In genomic region chr9:91361294-91362201, GRCh38 we compare ENCODE assay signal across 8 cellular contexts. TPM values are rescaled to one million over a fixed set of nuclear protein-coding genes. Genes with fewer than 3 reads are reported as not detected.
DNase-seq lines count a peak whose midpoint lies in the region; ATAC-seq and TF ChIP-seq lines count a peak whose summit lies in the region.

Gene AUH, minus strand, starts transcription at chr9:91361918. Its CDS starts 29 bp downstream, at chr9:91361889.

- CTCF ChIA-PET in OCI-LY7 (lab: Charles Lee; ENCODE audit: unreplicated experiment): interaction anchor here (0.5 kb wide), 1 partner anchor 13 kb away, joined by 3 read pairs; no protein-coding TSS in a partner anchor

- POLR2A ChIA-PET in OCI-LY7 (lab: Charles Lee): interaction anchor here (0.8 to 1.4 kb wide), 8 partner anchors 9 to 327 kb away, joined by 3 to 4 read pairs (median 3); no protein-coding TSS in a partner anchor

- DNase-seq in COLO668 (lab: John Stamatoyannopoulos, UW; ENCODE audit: unreplicated experiment) (peak; percentile 92), OCI-LY7 (ENCODE audit: low spot score) (peak; percentile 89), activated T-cell treated with anti-CD3 and anti-CD28 coated beads for 4 hours (peak; percentile 76), epithelial cell of prostate (ENCODE audit: low read depth, low spot score) (no peak), mucosa of gallbladder (ENCODE audit: low spot score) (peak; percentile 85)
- DNase-seq in stimulated activated CD8-positive, alpha-beta memory T cell treated with anti-CD3 and anti-CD28 coated beads, Interleukin-4, amount 100 ng/mL, for 24 hours (ENCODE audit: low read depth): peak; percentile 80

- TF ChIP-seq CTCF in OCI-LY7 (conservative IDR thresholded peaks at IDR 0.05; ENCODE audit: low read length): no peak

- intact Hi-C loops in OCI-LY7 (cut with micrococcal nuclease; ENCODE audit: unreplicated experiment): loop anchor here (2.0 to 10.0 kb wide), 4 partner anchors 61 to 257 kb away; partner anchors contain the start of gene NFIL3

- peak within 1 kb of the TSS; percentile 80 for H3K4me3 ChIP-seq in OCI-LY7 (ENCODE audit: low read depth, low read length, poor library complexity, severe bottlenecking)

- no peaks in the 10 kb centered on the region; the same call in 1 of the 2 replicates for H4K20me1 ChIP-seq in OCI-LY7 (ENCODE audit: insufficient read depth, low read length)

- peak within 1 kb of the TSS; percentile 95 for H3K4me2 ChIP-seq in OCI-LY7 (ENCODE audit: low read length)

- H3K27ac ChIP-seq in OCI-LY7 (ENCODE audit: low read depth, low read length, poor library complexity, severe bottlenecking) (peak within 1 kb of the TSS; percentile 22), epithelial cell of prostate (peak within 1 kb of the TSS; percentile 45)

- H3K79me2 ChIP-seq in OCI-LY7 (ENCODE audit: insufficient read depth, low read depth, low read length): peaks cover 26% of the 10 kb centered on the region; the same call in 1 of the 2 replicates

- H2AFZ ChIP-seq in OCI-LY7 (ENCODE audit: low read length): peak within 1 kb of the TSS; percentile 97

- peaks cover 10% of the 10 kb centered on the region; the same call in 1 of the 2 replicates for H3K36me3 ChIP-seq in OCI-LY7 (ENCODE audit: insufficient read depth, low read length)

- no peaks in the 10 kb centered on the region; the same call in 1 of the 2 replicates for H3K9me3 ChIP-seq in OCI-LY7 (ENCODE audit: low read length)

- H3K9me2 ChIP-seq in OCI-LY7 (ENCODE audit: insufficient read depth, low read length): no peaks in the 10 kb centered on the region

- H3K4me1 ChIP-seq in OCI-LY7 (ENCODE audit: insufficient read depth, low read length, poor library complexity, severe bottlenecking): peaks cover 25% of the 10 kb centered on the region

- BruUV-seq in OCI-LY7 (replicated peaks; lab: Mats Ljungman, UMichigan): no TSS peak

- ATAC-seq in GM19372 (IDR thresholded peaks at IDR 0.05; ENCODE audit: low read depth, unreplicated experiment): peak; percentile 92
- ATAC-seq in HG03521 (IDR thresholded peaks at IDR 0.05; ENCODE audit: unreplicated experiment): peak; percentile 85

RNA-seq across cellular contexts. Expression of gene AUH, which starts in this region (rescaled TPM):
- total RNA-seq in OCI-LY7 (2014; rRNA removed; shearing (Covaris generic)): 24.5 and 31.7 TPM in 2 replicates
- 16.7 and 16.9 TPM in 2 replicates for total RNA-seq in OCI-LY7 (2022)
- 19.9 TPM for total RNA-seq in mucosa of gallbladder
